11 cellular contexts compared by ENCODE assay signal in genomic region chr7:1693991-1694524, GRCh38. TPM values are rescaled to one million over a fixed set of nuclear protein-coding genes. Genes with fewer than 3 reads are reported as not detected.
DNase-seq lines count a peak whose midpoint lies in the region; ATAC-seq and TF ChIP-seq lines count a peak whose summit lies in the region.
"Had no signal": no experiment of that assay in that cellular context is flagged by ENCODE, and none has a peak within 500 bp of the region (broad histone marks: within the 10 kb centered on the region; RNA-seq: fewer than 3 reads in every experiment).

No MANE protein-coding gene starts in this region.

- H3K27ac ChIP-seq in adrenal gland, result peak overlapping the region in 1 of 5 donors; percentile 21

- H3K4me3 ChIP-seq in adrenal gland, result no peak overlapping the region
- H3K4me3 ChIP-seq: lung had no signal

- no peaks in the 10 kb centered on the region for H3K9me3 ChIP-seq in adrenal gland (replicated peaks in 1 of 3)

- H3K27ac Mint-ChIP-seq in activated naive CD8-positive, alpha-beta T cell treated with anti-CD3 and anti-CD28 coated beads, Interleukin-2, amount 10 ng/mL, durations not matched to agents 7 days and 5 days, result no peak overlapping the region
- no peak overlapping the region for H3K27ac Mint-ChIP-seq in activated naive CD8-positive, alpha-beta T cell treated with anti-CD3 and anti-CD28 coated beads for 36 hours
- H3K27ac Mint-ChIP-seq: activated naive CD4-positive, alpha-beta T cell treated with anti-CD3 and anti-CD28 coated beads, Interleukin-2, amount 50 U/mL, for 72 hours; CD4-positive, alpha-beta memory T cell had no signal

- H3K9me3 Mint-ChIP-seq in activated naive CD8-positive, alpha-beta T cell treated with anti-CD3 and anti-CD28 coated beads, Interleukin-2, amount 10 ng/mL, durations not matched to agents 7 days and 5 days, result peaks cover 2% of the 10 kb centered on the region
- H3K9me3 Mint-ChIP-seq in activated naive CD8-positive, alpha-beta T cell treated with anti-CD3 and anti-CD28 coated beads for 36 hours, result no peaks in the 10 kb centered on the region

- 50 to 52% (median 51%) methylated on average over 6 to 16 of the region's 16 CpGs for WGBS in adrenal gland, 4 donors

- no peaks in the 10 kb centered on the region for H3K4me1 Mint-ChIP-seq in activated naive CD8-positive, alpha-beta T cell treated with anti-CD3 and anti-CD28 coated beads, Interleukin-2, amount 10 ng/mL, durations not matched to agents 7 days and 5 days
- no peaks in the 10 kb centered on the region for H3K4me1 Mint-ChIP-seq in activated naive CD8-positive, alpha-beta T cell treated with anti-CD3 and anti-CD28 coated beads for 36 hours

- no peaks in the 10 kb centered on the region for H3K4me1 ChIP-seq in adrenal gland (replicated peaks in 1 of 2)

- no peaks in the 10 kb centered on the region for H3K36me3 Mint-ChIP-seq in activated naive CD8-positive, alpha-beta T cell treated with anti-CD3 and anti-CD28 coated beads, Interleukin-2, amount 10 ng/mL, durations not matched to agents 7 days and 5 days
- no peaks in the 10 kb centered on the region for H3K36me3 Mint-ChIP-seq in activated naive CD8-positive, alpha-beta T cell treated with anti-CD3 and anti-CD28 coated beads for 36 hours
- H3K36me3 Mint-ChIP-seq: activated naive CD4-positive, alpha-beta T cell treated with anti-CD3 and anti-CD28 coated beads, Interleukin-2, amount 50 U/mL, for 72 hours; CD4-positive, alpha-beta memory T cell had no signal

- TF ChIP-seq POLR2A in adrenal gland (IDR thresholded peaks at IDR 0.05), result no peak

- peaks cover 7% of the 10 kb centered on the region for H3K27me3 ChIP-seq in adrenal gland

- ATAC-seq in activated naive CD8-positive, alpha-beta T cell treated with anti-CD3 and anti-CD28 coated beads, Interleukin-2, amount 10 ng/mL, durations not matched to agents 7 days and 5 days (ENCODE audit: low read depth), result no peak
- ATAC-seq in GM21717 (IDR thresholded peaks at IDR 0.05; ENCODE audit: unreplicated experiment), result no peak
- ATAC-seq: activated naive CD4-positive, alpha-beta T cell treated with anti-CD3 and anti-CD28 coated beads, Interleukin-2, amount 50 U/mL, for 72 hours had no signal

- H3K27me3 Mint-ChIP-seq in activated naive CD8-positive, alpha-beta T cell treated with anti-CD3 and anti-CD28 coated beads, Interleukin-2, amount 10 ng/mL, durations not matched to agents 7 days and 5 days, result no peaks in the 10 kb centered on the region
- H3K27me3 Mint-ChIP-seq in activated naive CD8-positive, alpha-beta T cell treated with anti-CD3 and anti-CD28 coated beads for 36 hours, result peaks cover 4% of the 10 kb centered on the region

- no peak overlapping the region for H3K4me3 Mint-ChIP-seq in activated naive CD8-positive, alpha-beta T cell treated with anti-CD3 and anti-CD28 coated beads, Interleukin-2, amount 10 ng/mL, durations not matched to agents 7 days and 5 days
- no peak overlapping the region for H3K4me3 Mint-ChIP-seq in activated naive CD8-positive, alpha-beta T cell treated with anti-CD3 and anti-CD28 coated beads for 36 hours
- H3K4me3 Mint-ChIP-seq: CD4-positive, alpha-beta memory T cell had no signal

- no peak for TF ChIP-seq CTCF in adrenal gland (IDR thresholded peaks at IDR 0.05)

- peak; percentile 29 for DNase-seq in activated naive CD8-positive, alpha-beta T cell treated with anti-CD3 and anti-CD28 coated beads, Interleukin-2, amount 10 ng/mL, durations not matched to agents 7 days and 5 days
- DNase-seq in activated naive CD8-positive, alpha-beta T cell treated with anti-CD3 and anti-CD28 coated beads for 36 hours, result no peak
- peak in 6 of 7 donors; percentile 9 to 76 (median 32) for DNase-seq in adrenal gland
- DNase-seq in islet precursor cell, result peak; percentile 80
- DNase-seq in ureter (ENCODE audit: low spot score), result peak; percentile 39
- DNase-seq in activated CD4-positive, alpha-beta T cell treated with anti-CD3 and anti-CD28 coated beads, Interleukin-2, amount 50 U/mL, for 4 hours, result no peak
- no peak for DNase-seq in NCI-H82 (lab: John Stamatoyannopoulos, UW)
- DNase-seq: CD4-positive, alpha-beta memory T cell had no signal

- H3K36me3 ChIP-seq in adrenal gland (replicated peaks in 1 of 2), result no peaks in the 10 kb centered on the region

- intact Hi-C loops in adrenal gland (cut with DNase I), result no loop called here

- POLR2A ChIA-PET in activated naive CD8-positive, alpha-beta T cell treated with anti-CD3 and anti-CD28 coated beads, Interleukin-2, amount 10 ng/mL, durations not matched to agents 7 days and 5 days (lab: Charles Lee), result no interaction called here

RNA-seq across cellular contexts. Expression of gene ELFN1, which starts 24.0 kb away (rescaled TPM):
- not detected for total RNA-seq in activated naive CD8-positive, alpha-beta T cell treated with anti-CD3 and anti-CD28 coated beads, Interleukin-2, amount 10 ng/mL, durations not matched to agents 7 days and 5 days
- under 1 TPM; 0.14 to 0.19 TPM for total RNA-seq in activated naive CD8-positive, alpha-beta T cell treated with anti-CD3 and anti-CD28 coated beads for 36 hours
- total RNA-seq in adrenal gland (1 to 10 TPM in 4 of 8 donors, under 1 TPM in 4; 0.24 to 2.8 (median 1.0) TPM), ureter (1.7 TPM)
- 1 to 10 TPM in 1 of 3 donors, under 1 TPM in 2; 0.05 to 1.5 (median 0.80) TPM for polyA plus RNA-seq in adrenal gland
- polyA plus RNA-seq: CD4-positive, alpha-beta memory T cell had no signal

Comparison
In these comparisons a context has a peak if more than half of its experiments do, and no peak if none do; other contexts are left out.
1. DNase-seq: peak in activated naive CD8-positive, alpha-beta T cell treated with anti-CD3 and anti-CD28 coated beads, Interleukin-2, amount 10 ng/mL, durations not matched to agents 7 days and 5 days (single experiment), adrenal gland (6 of 7), islet precursor cell (single experiment) and ureter (single experiment); none in activated naive CD8-positive, alpha-beta T cell treated with anti-CD3 and anti-CD28 coated beads for 36 hours (single experiment), activated CD4-positive, alpha-beta T cell treated with anti-CD3 and anti-CD28 coated beads, Interleukin-2, amount 50 U/mL, for 4 hours (0 of 2) and NCI-H82 (single experiment).